Comparison of ENCODE assay signal across 9 cellular contexts in the genomic region with DNA sequence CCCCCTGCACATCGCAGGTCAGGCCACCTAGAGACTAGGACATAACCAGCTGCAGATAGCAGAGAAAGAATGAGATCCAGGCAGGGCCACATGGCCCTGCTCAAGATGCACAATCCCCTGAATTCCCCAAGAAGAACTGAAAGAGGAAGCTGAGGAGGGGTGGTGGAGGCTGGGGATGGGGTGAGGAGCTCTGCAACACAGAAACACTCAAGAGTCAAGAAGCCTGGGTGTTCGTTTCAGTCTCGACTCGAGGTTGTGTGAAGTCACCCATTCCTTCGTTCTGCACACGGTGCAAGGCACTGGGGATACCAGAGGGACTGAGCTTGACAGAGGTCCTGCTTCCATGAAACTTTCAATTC.
DNase-seq lines count a peak whose midpoint lies in the region; ATAC-seq, FAIRE-seq and TF ChIP-seq lines count a peak whose summit lies in the region.
"Had no signal": no experiment of that assay in that cellular context is flagged by ENCODE, and none has a peak within 500 bp of the region (broad histone marks: within the 10 kb centered on the region; RNA-seq: fewer than 3 reads in every experiment).

No MANE protein-coding gene starts in this region.

- H2AFZ ChIP-seq in GM12878 (ENCODE audit: control insufficient read depth, low read depth, low read length), result no peak overlapping the region; the same call in 1 of the 2 replicates

- H3K79me2 ChIP-seq in GM12878 (ENCODE audit: control insufficient read depth, insufficient read depth, low read length), result no peaks in the 10 kb centered on the region

- H3K27ac ChIP-seq in GM12878 (ENCODE audit: control insufficient read depth, insufficient read depth), result peak overlapping the region; percentile 75

- peak overlapping the region; percentile 81 for H3K4me2 ChIP-seq in GM12878 (ENCODE audit: control insufficient read depth, insufficient read depth)

- no peak for TF ChIP-seq CTCF in GM13976 (IDR thresholded peaks at IDR 0.05; ENCODE audit: borderline replicate concordance, control extremely low read depth, extremely low read depth, insufficient read depth, missing control alignments)
- no peak for TF ChIP-seq CTCF in GM12878 (IDR thresholded peaks at IDR 0.05 in 2 of 3, conservative IDR thresholded peaks at IDR 0.05 in 1 of 3; ENCODE audit: control insufficient read depth in 2 of 3, extremely low read depth in 1 of 3, insufficient read depth in 1 of 3, low read depth in 3 of 3, low read length in 3 of 3)
- TF ChIP-seq CTCF in foreskin fibroblast (IDR thresholded peaks at IDR 0.05; ENCODE audit: low read depth, low read length), result no peak

- SMC1A ChIA-PET in GM12878 (lab: Charles Lee; ENCODE audit: uncharacterized antibody, unreplicated experiment), result interaction anchor here (0.7 to 3.0 kb wide), 22 partner anchors 12 to 458 kb away, joined by 3 to 30 read pairs (median 5); a partner anchor contains a TSS

- H3K4me1 ChIP-seq in GM12878 (ENCODE audit: control insufficient read depth, insufficient read depth, low read length), result peaks cover 40% of the 10 kb centered on the region

- H3K4me3 ChIP-seq in GM12878, result no peak overlapping the region; the same call in 1 of the 2 replicates
- H3K4me3 ChIP-seq in foreskin fibroblast (ENCODE audit: low read depth in 1 of 2, low read length in 2 of 2), result no peak overlapping the region

- intact Hi-C loops in GM12878 (cut with micrococcal nuclease; ENCODE audit: unreplicated experiment), result loop anchor here (1.0 to 5.0 kb wide), 2 partner anchors 20 to 62 kb away; a partner anchor contains a TSS

- RAD21 ChIA-PET in GM12878 (lab: Charles Lee; ENCODE audit: unreplicated experiment), result interaction anchor here (0.7 to 3.1 kb wide), 17 partner anchors 13 to 367 kb away, joined by 3 to 39 read pairs (median 5); no protein-coding TSS in a partner anchor

- H4K20me1 ChIP-seq in GM12878 (ENCODE audit: control insufficient read depth, insufficient read depth), result no peaks in the 10 kb centered on the region

- POLR2A ChIA-PET in GM12878 (lab: Charles Lee), result interaction anchor here (0.9 to 3.1 kb wide), 9 partner anchors 11 to 105 kb away, joined by 3 to 25 read pairs (median 6); a partner anchor contains a TSS

- TF ChIP-seq POLR2A in GM12878 (IDR thresholded peaks at IDR 0.05; ENCODE audit: low read depth, low read length), result peak; percentile 42; the same call in 1 of the 2 replicates

- CTCF ChIA-PET in GM12878 (lab: Yijun Ruan, JAX), result interaction anchor here (1.1 to 2.7 kb wide), 12 partner anchors 11 to 558 kb away, joined by 3 to 14 read pairs (median 6); a partner anchor contains a TSS

- TF ChIP-seq RAD21 in GM12878 (IDR thresholded peaks at IDR 0.05; ENCODE audit: insufficient read depth, low read depth, low read length), result 0 out of 2 replicates have a peak, but pooled peaks have one; percentile 10

- 0% methylated on average over 6 of the region's 6 CpGs for WGBS in GM12878 (ENCODE audit: insufficient coverage, insufficient replicate concordance, low lambda C conversion rate, missing lambda C conversion rate)

- FAIRE-seq in GM12878 (lab: Jason Lieb, UNC), result peak; percentile 85

- peak overlapping the region; percentile 35; the same call in 1 of the 2 replicates for H3K9ac ChIP-seq in GM12878 (ENCODE audit: control insufficient read depth, insufficient read depth, low read length)

- H3K27me3 ChIP-seq in GM12878 (replicated peaks in 1 of 2; ENCODE audit: control insufficient read depth in 2 of 2, insufficient read depth in 2 of 2, low read length in 1 of 2), result no peaks in the 10 kb centered on the region

- in situ Hi-C loops in GM13976 (cut with MboI; ENCODE audit: low sequenced_read_pairs, unreplicated experiment), result no loop called here
- in situ Hi-C loops in GM12878 (cut with MboI), result no loop called here

- 0 out of 4 replicates have a peak, but pooled peaks of 1 of the 2 experiments have one; percentile 22 for TF ChIP-seq EP300 in GM12878 (IDR thresholded peaks at IDR 0.05; ENCODE audit: borderline replicate concordance in 1 of 2, control insufficient read depth in 1 of 2, low read depth in 2 of 2, low read length in 2 of 2)

- ATAC-seq in GM21367 (IDR thresholded peaks at IDR 0.05; ENCODE audit: unreplicated experiment), result peak; percentile 51
- peak; percentile 35 for ATAC-seq in HG03175 (IDR thresholded peaks at IDR 0.05; ENCODE audit: unreplicated experiment)
- ATAC-seq in GM12878, result peak; percentile 83
- ATAC-seq: Panc1 had no signal

- BruUV-seq in GM12878 (replicated peaks; lab: Mats Ljungman, UMichigan), result no TSS peak

- no peaks in the 10 kb centered on the region for H3K36me3 ChIP-seq in GM12878 (ENCODE audit: control insufficient read depth in 2 of 2, insufficient read depth in 2 of 2, low read length in 1 of 2)

- H3K9me3 ChIP-seq in GM12878 (replicated peaks; ENCODE audit: control insufficient read depth, insufficient read depth, low read length), result no peaks in the 10 kb centered on the region

- peak; percentile 83 for DNase-seq in GM13976 (ENCODE audit: low spot score)
- DNase-seq in GM12878 (ENCODE audit: low read depth, low spot score), result peak; percentile 71
- DNase-seq in NCI-H2227 (lab: John Stamatoyannopoulos, UW; ENCODE audit: unreplicated experiment), result no peak
- DNase-seq in effector CD8-positive, alpha-beta T cell (lab: John Stamatoyannopoulos, UW), result no peak
- no peak for DNase-seq in foreskin fibroblast
- DNase-seq in NCI-H510A (lab: John Stamatoyannopoulos, UW), result no peak

TF ChIP-seq in GM12878, 131 proteins besides CTCF, POLR2A, EP300 and RAD21 (continues in another document):
- TF ChIP-seq TCF7 (IDR thresholded peaks at IDR 0.05; ENCODE audit: borderline replicate concordance), result no peak
- TF ChIP-seq ZNF24 (IDR thresholded peaks at IDR 0.05), result peak; percentile 69; the same call in 1 of the 2 replicates
- TF ChIP-seq MYC (IDR thresholded peaks at IDR 0.05; ENCODE audit: insufficient read depth, insufficient read length, insufficient replicate concordance, low read length, severe bottlenecking), result no peak
- no peak for TF ChIP-seq WRNIP1 (IDR thresholded peaks at IDR 0.05; ENCODE audit: borderline replicate concordance, low read depth, low read length)
- peak; percentile 75 for TF ChIP-seq SPI1 (IDR thresholded peaks at IDR 0.05; ENCODE audit: borderline replicate concordance, insufficient read depth, low read depth, low read length)
- TF ChIP-seq NFYA (IDR thresholded peaks at IDR 0.05; ENCODE audit: borderline replicate concordance, low read depth, low read length), result no peak
- no peak for TF ChIP-seq LARP7 (IDR thresholded peaks at IDR 0.05)
- TF ChIP-seq, protein P1, sequence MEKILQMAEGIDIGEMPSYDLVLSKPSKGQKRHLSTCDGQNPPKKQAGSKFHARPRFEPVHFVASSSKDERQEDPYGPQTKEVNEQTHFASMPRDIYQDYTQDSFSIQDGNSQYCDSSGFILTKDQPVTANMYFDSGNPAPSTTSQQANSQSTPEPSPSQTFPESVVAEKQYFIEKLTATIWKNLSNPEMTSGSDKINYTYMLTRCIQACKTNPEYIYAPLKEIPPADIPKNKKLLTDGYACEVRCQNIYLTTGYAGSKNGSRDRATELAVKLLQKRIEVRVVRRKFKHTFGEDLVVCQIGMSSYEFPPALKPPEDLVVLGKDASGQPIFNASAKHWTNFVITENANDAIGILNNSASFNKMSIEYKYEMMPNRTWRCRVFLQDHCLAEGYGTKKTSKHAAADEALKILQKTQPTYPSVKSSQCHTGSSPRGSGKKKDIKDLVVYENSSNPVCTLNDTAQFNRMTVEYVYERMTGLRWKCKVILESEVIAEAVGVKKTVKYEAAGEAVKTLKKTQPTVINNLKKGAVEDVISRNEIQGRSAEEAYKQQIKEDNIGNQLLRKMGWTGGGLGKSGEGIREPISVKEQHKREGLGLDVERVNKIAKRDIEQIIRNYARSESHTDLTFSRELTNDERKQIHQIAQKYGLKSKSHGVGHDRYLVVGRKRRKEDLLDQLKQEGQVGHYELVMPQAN (conservative IDR thresholded peaks at IDR 0.05), result no peak
- TF ChIP-seq ZZZ3 (IDR thresholded peaks at IDR 0.05; ENCODE audit: control insufficient read depth, insufficient read length, low read depth), result no peak
- TF ChIP-seq, protein P2, sequence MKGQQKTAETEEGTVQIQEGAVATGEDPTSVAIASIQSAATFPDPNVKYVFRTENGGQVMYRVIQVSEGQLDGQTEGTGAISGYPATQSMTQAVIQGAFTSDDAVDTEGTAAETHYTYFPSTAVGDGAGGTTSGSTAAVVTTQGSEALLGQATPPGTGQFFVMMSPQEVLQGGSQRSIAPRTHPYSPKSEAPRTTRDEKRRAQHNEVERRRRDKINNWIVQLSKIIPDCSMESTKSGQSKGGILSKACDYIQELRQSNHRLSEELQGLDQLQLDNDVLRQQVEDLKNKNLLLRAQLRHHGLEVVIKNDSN (IDR thresholded peaks at IDR 0.05; ENCODE audit: borderline replicate concordance, extremely low read length, insufficient read depth, low read depth, low read length), result no peak
- TF ChIP-seq RUNX3 (IDR thresholded peaks at IDR 0.05; ENCODE audit: low read length), result peak; percentile 10; the same call in 1 of the 2 replicates
- TF ChIP-seq STAT3 (IDR thresholded peaks at IDR 0.05; ENCODE audit: low read depth, low read length), result no peak
- 0 out of 2 replicates have a peak, but pooled peaks have one; percentile 14 for TF ChIP-seq TAF1 (IDR thresholded peaks at IDR 0.05; ENCODE audit: borderline replicate concordance, low read depth, low read length)
- TF ChIP-seq MTA2 (IDR thresholded peaks at IDR 0.05; ENCODE audit: low read depth), result peak; percentile 43; the same call in 1 of the 2 replicates
- no peak for TF ChIP-seq FOXM1 (IDR thresholded peaks at IDR 0.05; ENCODE audit: low read depth, low read length)
- TF ChIP-seq RFX5 (IDR thresholded peaks at IDR 0.05; ENCODE audit: low read depth, low read length), result no peak
- TF ChIP-seq, protein P3, sequence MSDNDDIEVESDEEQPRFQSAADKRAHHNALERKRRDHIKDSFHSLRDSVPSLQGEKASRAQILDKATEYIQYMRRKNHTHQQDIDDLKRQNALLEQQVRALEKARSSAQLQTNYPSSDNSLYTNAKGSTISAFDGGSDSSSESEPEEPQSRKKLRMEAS (IDR thresholded peaks at IDR 0.05; ENCODE audit: low read depth, low read length), result peak; percentile 66
- 0 out of 2 replicates have a peak, but pooled peaks have one; percentile 37 for TF ChIP-seq PAX5 (IDR thresholded peaks at IDR 0.05; ENCODE audit: borderline replicate concordance, low read depth, low read length)
- TF ChIP-seq ATF7 (IDR thresholded peaks at IDR 0.05; ENCODE audit: low read depth), result no peak

Comparison
In these comparisons a context has a peak if more than half of its experiments do, and no peak if none do; other contexts are left out.
1. DNase-seq: peak in GM13976 (single experiment) and GM12878 (single experiment); none in NCI-H2227 (single experiment), effector CD8-positive, alpha-beta T cell (single experiment), foreskin fibroblast (0 of 2) and NCI-H510A (single experiment).
2. Peak in every context shown above with its lines, with median percentiles within 50 percentile points of each other: ATAC-seq.